Comparison of ENCODE assay signal across 18 cellular contexts in the genomic region with DNA sequence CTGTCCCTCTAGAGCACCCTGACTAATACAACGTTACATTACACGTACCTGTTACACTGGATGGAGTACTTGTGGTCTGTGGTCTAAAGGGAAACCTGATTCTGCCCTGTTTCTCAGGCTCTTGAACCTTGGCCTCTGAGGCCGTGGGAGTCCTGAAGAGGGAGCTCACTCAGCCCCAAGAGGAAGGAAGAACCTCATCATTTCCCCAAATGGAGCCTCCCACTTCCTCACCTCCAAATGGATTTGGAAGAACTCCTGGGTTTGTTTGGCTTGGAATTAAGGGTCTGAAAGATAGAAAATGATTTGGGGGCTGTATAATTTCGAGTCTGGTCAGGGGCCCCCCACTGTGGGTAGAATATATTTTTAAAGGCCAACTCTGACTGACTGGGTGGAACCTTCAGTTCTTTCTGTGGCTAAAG.
DNase-seq lines count a peak whose midpoint lies in the region; ATAC-seq, FAIRE-seq and TF ChIP-seq lines count a peak whose summit lies in the region.
"Had no signal": no experiment of that assay in that cellular context is flagged by ENCODE, and none has a peak within 500 bp of the region (broad histone marks: within the 10 kb centered on the region; RNA-seq: fewer than 3 reads in every experiment).

No MANE protein-coding gene starts in this region.

- no peak overlapping the region for H3K4me3 ChIP-seq in lower leg skin (ENCODE audit: low read depth, poor library complexity, severe bottlenecking)
- H3K4me3 ChIP-seq: gastroesophageal sphincter, uterus had no signal

- no peak for TF ChIP-seq CTCF in lower leg skin (IDR thresholded peaks at IDR 0.05)

- FAIRE-seq in GM12891 (lab: Jason Lieb, UNC): no peak
- FAIRE-seq: D721Med, islet of Langerhans had no signal

- intact Hi-C loops in lower leg skin (cut with DNase I; ENCODE audit: low total_unique reads): no loop called here

- ATAC-seq in GM19035 (IDR thresholded peaks at IDR 0.05; ENCODE audit: unreplicated experiment) (peak; percentile 65), HG02798 (IDR thresholded peaks at IDR 0.05; ENCODE audit: poor library complexity, unreplicated experiment) (peak; percentile 86), HG03575 (IDR thresholded peaks at IDR 0.05; ENCODE audit: extremely low read depth, insufficient number of reproducible peaks, low FRiP score, unreplicated experiment) (peak; percentile 79)
- ATAC-seq: gastroesophageal sphincter had no signal

- TF ChIP-seq POLR2A in GM12891 (IDR thresholded peaks at IDR 0.05; ENCODE audit: low read depth, low read length): no peak
- no peak for TF ChIP-seq POLR2A in lower leg skin (IDR thresholded peaks at IDR 0.05)

- no peak for DNase-seq in GM12891 (ENCODE audit: insufficient read length, low spot score)
- no peak for DNase-seq in medulla oblongata (ENCODE audit: extremely low spot score)
- DNase-seq in activated naive CD4-positive, alpha-beta T cell (lab: John Stamatoyannopoulos, UW): no peak
- no peak for DNase-seq in lower leg skin (ENCODE audit: low spot score in 2 of 2)
- no peak for DNase-seq in NCI-H510A (lab: John Stamatoyannopoulos, UW)
- DNase-seq: activated CD4-positive, alpha-beta T cell treated with anti-CD3 and anti-CD28 coated beads, Interleukin-2, amount 50 U/mL, for 48 hours; activated gamma-delta T cell treated with Interleukin-2 at 50 U/mL for 16 hours; NCI-H146; NCI-H748 treated with DMSO at 0.1 percent for 48 hours; stimulated activated CD4-positive, alpha-beta T cell treated with anti-CD3 and anti-CD28 coated beads, Interleukin-2, amount 100 ng/mL, for 24 hours; T-helper 9 cell; uterus had no signal

- 76 to 80% methylated on average over 4 of the region's 4 CpGs for WGBS in lower leg skin, 2 donors

TF ChIP-seq in GM12891, 5 proteins besides CTCF, POLR2A, EP300 and RAD21:
- TF ChIP-seq POLR2AphosphoS5 (IDR thresholded peaks at IDR 0.05; ENCODE audit: low read depth, low read length) (no peak), SPI1 (IDR thresholded peaks at IDR 0.05; ENCODE audit: low read depth, low read length) (peak; percentile 38)
